ENCODE assay signal across 20 cellular contexts in the genomic region with DNA sequence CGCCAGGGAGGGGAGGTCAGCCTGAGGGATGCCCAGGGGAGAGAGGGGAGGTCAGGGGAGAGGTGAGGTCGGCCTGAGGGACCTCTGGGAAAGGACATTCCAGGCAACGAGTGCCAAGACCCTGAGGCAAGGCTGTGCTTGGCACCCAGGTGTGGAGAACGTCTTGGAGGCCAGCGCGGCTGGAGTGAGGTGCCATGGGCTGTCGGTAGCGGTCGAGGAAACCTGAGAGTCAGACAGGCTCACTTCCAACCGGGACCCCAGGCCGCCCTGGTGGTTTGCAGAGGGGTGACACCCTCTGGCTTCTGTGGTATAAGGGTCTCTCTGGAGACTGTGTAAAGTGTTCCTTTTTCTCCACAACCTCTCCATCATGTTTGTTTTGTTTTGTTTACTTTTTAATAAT.
DNase-seq lines count a peak whose midpoint lies in the region; ATAC-seq and TF ChIP-seq lines count a peak whose summit lies in the region.
"Had no signal": no experiment of that assay in that cellular context is flagged by ENCODE, and none has a peak within 500 bp of the region (broad histone marks: within the 10 kb centered on the region; RNA-seq: fewer than 3 reads in every experiment).

No MANE protein-coding gene starts in this region.

- intact Hi-C loops in natural killer cell (cut with micrococcal nuclease): no loop called here

- H3K9me3 Mint-ChIP-seq in activated CD4-positive, alpha-beta T cell treated with anti-CD3 and anti-CD28 coated beads, Interleukin-2, amount 10 ng/mL, durations not matched to agents 7 days and 5 days: no peaks in the 10 kb centered on the region
- no peaks in the 10 kb centered on the region for H3K9me3 Mint-ChIP-seq in natural killer cell

- ATAC-seq in GM18505 (IDR thresholded peaks at IDR 0.05; ENCODE audit: unreplicated experiment): no peak
- no peak for ATAC-seq in HG02623 (IDR thresholded peaks at IDR 0.05; ENCODE audit: unreplicated experiment)
- no peak for ATAC-seq in natural killer cell
- ATAC-seq: activated CD8-positive, alpha-beta T cell treated with anti-CD3 and anti-CD28 coated beads for 36 hours; heart left ventricle had no signal

- no peaks in the 10 kb centered on the region for H3K36me3 Mint-ChIP-seq in activated CD4-positive, alpha-beta T cell treated with anti-CD3 and anti-CD28 coated beads, Interleukin-2, amount 10 ng/mL, durations not matched to agents 7 days and 5 days (ENCODE audit: low read depth)
- H3K36me3 Mint-ChIP-seq in natural killer cell: no peaks in the 10 kb centered on the region
- H3K36me3 Mint-ChIP-seq: CD14-positive monocyte had no signal

- H3K9me3 ChIP-seq in iPS DF 6.9 (ENCODE audit: control insufficient read depth, insufficient read depth, low read length): no peaks in the 10 kb centered on the region
- H3K9me3 ChIP-seq: adrenal gland had no signal

- H3K4me3 ChIP-seq in iPS DF 6.9 (ENCODE audit: low read length) (peak overlapping the region; percentile 7; the same call in 1 of the 2 replicates), retinal pigment epithelial cell (ENCODE audit: low read length) (no peak overlapping the region)
- H3K4me3 ChIP-seq: adrenal gland, heart left ventricle had no signal

- no peak for TF ChIP-seq POLR2A in GM18505 (IDR thresholded peaks at IDR 0.05; ENCODE audit: borderline replicate concordance, extremely low read depth, insufficient read depth, insufficient read length)

- no peaks in the 10 kb centered on the region for H3K4me1 Mint-ChIP-seq in activated CD4-positive, alpha-beta T cell treated with anti-CD3 and anti-CD28 coated beads, Interleukin-2, amount 10 ng/mL, durations not matched to agents 7 days and 5 days
- H3K4me1 Mint-ChIP-seq in natural killer cell: no peaks in the 10 kb centered on the region
- H3K4me1 Mint-ChIP-seq: CD14-positive monocyte, neural crest cell had no signal

- H3K27me3 ChIP-seq in iPS DF 6.9 (ENCODE audit: control insufficient read depth, insufficient read depth, low read length): no peaks in the 10 kb centered on the region
- H3K27me3 ChIP-seq: adrenal gland, heart left ventricle had no signal

- peak; percentile 15 for DNase-seq in activated CD4-positive, alpha-beta T cell treated with anti-CD3 and anti-CD28 coated beads for 48 hours
- no peak for DNase-seq in activated CD4-positive, alpha-beta T cell treated with anti-CD3 and anti-CD28 coated beads, Interleukin-2, amount 10 ng/mL, durations not matched to agents 7 days and 5 days
- DNase-seq in NAMALWA (ENCODE audit: low spot score) (peak; percentile 34), iPS DF 6.9 (ENCODE audit: low read depth, low spot score) (no peak), retinal pigment epithelial cell (ENCODE audit: low read depth) (no peak), natural killer cell (no peak)
- DNase-seq: activated CD8-positive, alpha-beta T cell treated with anti-CD3 and anti-CD28 coated beads for 36 hours; caudate nucleus; effector CD4-positive, alpha-beta T cell; NCI-H1417 treated with DMSO at 0.1 percent for 48 hours; retina; stimulated activated CD4-positive, alpha-beta T cell treated with anti-CD3 and anti-CD28 coated beads, Interleukin-15, amount 100 ng/mL, for 24 hours; SW 1271 had no signal

- CTCF ChIA-PET in activated CD4-positive, alpha-beta T cell treated with anti-CD3 and anti-CD28 coated beads, Interleukin-2, amount 10 ng/mL, durations not matched to agents 7 days and 5 days (lab: Charles Lee): no interaction called here

- no CpG with 5 or more reads among the region's 11 CpGs for WGBS in iPS DF 6.9 (ENCODE audit: insufficient coverage, insufficient read length)

- TF ChIP-seq CTCF in retinal pigment epithelial cell (conservative IDR thresholded peaks at IDR 0.05; ENCODE audit: low read depth, low read length) (peak; percentile 1), natural killer cell (IDR thresholded peaks at IDR 0.05) (no peak)

- no peak overlapping the region for H3K27ac ChIP-seq in iPS DF 6.9 (ENCODE audit: low read length)
- H3K27ac ChIP-seq: adrenal gland, heart left ventricle had no signal

- H3K27ac Mint-ChIP-seq in activated CD4-positive, alpha-beta T cell treated with anti-CD3 and anti-CD28 coated beads, Interleukin-2, amount 10 ng/mL, durations not matched to agents 7 days and 5 days: no peak overlapping the region
- no peak overlapping the region for H3K27ac Mint-ChIP-seq in natural killer cell
- H3K27ac Mint-ChIP-seq: activated CD8-positive, alpha-beta T cell treated with anti-CD3 and anti-CD28 coated beads for 36 hours; CD14-positive monocyte; stimulated activated naive CD8-positive, alpha-beta T cell treated with anti-CD3 and anti-CD28 coated beads, Interleukin-15, Interleukin-2, amounts not matched to agents 100 ng/mL and 50 ng/mL, for 24 hours had no signal

- POLR2A ChIA-PET in activated CD4-positive, alpha-beta T cell treated with anti-CD3 and anti-CD28 coated beads, Interleukin-2, amount 10 ng/mL, durations not matched to agents 7 days and 5 days (lab: Charles Lee): no interaction called here

- 0 out of 2 replicates have a peak, but pooled peaks cover 2% of the 10 kb centered on the region for H3K36me3 ChIP-seq in iPS DF 6.9 (ENCODE audit: control insufficient read depth, insufficient read depth, low read length)
- H3K36me3 ChIP-seq: adrenal gland, heart left ventricle had no signal

- H3K4me3 Mint-ChIP-seq in activated CD4-positive, alpha-beta T cell treated with anti-CD3 and anti-CD28 coated beads, Interleukin-2, amount 10 ng/mL, durations not matched to agents 7 days and 5 days: no peak overlapping the region
- H3K4me3 Mint-ChIP-seq in natural killer cell: no peak overlapping the region
- H3K4me3 Mint-ChIP-seq: activated CD8-positive, alpha-beta T cell treated with anti-CD3 and anti-CD28 coated beads for 36 hours; CD14-positive monocyte; neural crest cell; stimulated activated naive CD8-positive, alpha-beta T cell treated with anti-CD3 and anti-CD28 coated beads, Interleukin-15, Interleukin-2, amounts not matched to agents 100 ng/mL and 50 ng/mL, for 24 hours had no signal

- peaks cover 3% of the 10 kb centered on the region; the same call in 1 of the 2 replicates for H3K4me1 ChIP-seq in iPS DF 6.9 (ENCODE audit: control insufficient read depth, insufficient read depth, low read length)
- H3K4me1 ChIP-seq: adrenal gland, heart left ventricle had no signal

- peaks cover 15% of the 10 kb centered on the region for H3K27me3 Mint-ChIP-seq in activated CD4-positive, alpha-beta T cell treated with anti-CD3 and anti-CD28 coated beads, Interleukin-2, amount 10 ng/mL, durations not matched to agents 7 days and 5 days
- peaks cover 0 to 16% of the 10 kb centered on the region in 2 donors for H3K27me3 Mint-ChIP-seq in natural killer cell (ENCODE audit: low read depth in 2 of 2)

Comparison
In these comparisons a context has a peak if more than half of its experiments do, and no peak if none do; other contexts are left out.
1. DNase-seq: peak in activated CD4-positive, alpha-beta T cell treated with anti-CD3 and anti-CD28 coated beads for 48 hours (single experiment) and NAMALWA (single experiment); none in activated CD4-positive, alpha-beta T cell treated with anti-CD3 and anti-CD28 coated beads, Interleukin-2, amount 10 ng/mL, durations not matched to agents 7 days and 5 days (single experiment), iPS DF 6.9 (single experiment), retinal pigment epithelial cell (single experiment) and natural killer cell (single experiment).